In genomic region chrX:10098235-10098819, GRCh38 we compare ENCODE assay signal across 9 cellular contexts. TPM values are rescaled to one million over a fixed set of nuclear protein-coding genes. Genes with fewer than 3 reads are reported as not detected.
DNase-seq lines count a peak whose midpoint lies in the region; ATAC-seq and TF ChIP-seq lines count a peak whose summit lies in the region.
"Had no signal": no experiment of that assay in that cellular context is flagged by ENCODE, and none has a peak within 500 bp of the region (broad histone marks: within the 10 kb centered on the region; RNA-seq: fewer than 3 reads in every experiment).

No MANE protein-coding gene starts in this region.

- H3K27ac ChIP-seq in duodenal mucosa (ENCODE audit: low read depth, low read length), result peak overlapping the region; percentile 62

- peak overlapping the region in 1 of 2 donors; percentile 33 for H3K9ac ChIP-seq in duodenal mucosa (ENCODE audit: low read depth in 1 of 2, low read length in 2 of 2)

- no peaks in the 10 kb centered on the region for H3K27me3 ChIP-seq in duodenal mucosa (ENCODE audit: control insufficient read depth in 1 of 2, insufficient read depth in 2 of 2, low read length in 2 of 2)

- H3K4me3 ChIP-seq in GM12864 (ENCODE audit: low read depth, low read length) (peak overlapping the region; percentile 25; the same call in 1 of the 2 replicates), duodenal mucosa (ENCODE audit: low read depth in 1 of 2, low read length in 2 of 2) (peak overlapping the region; percentile 47 to 63)

- H3K4me1 ChIP-seq in duodenal mucosa (ENCODE audit: control insufficient read depth in 1 of 2, insufficient read depth in 2 of 2, low read length in 2 of 2), result peaks cover 0 to 6% of the 10 kb centered on the region in 2 donors

- DNase-seq in GM12864 (ENCODE audit: low read depth) (peak; percentile 38), T-helper 1 cell (peak in 4 of 5 donors; percentile 23 to 79 (median 42)), kidney tubule cell (ENCODE audit: low spot score) (no peak), dermis blood vessel endothelial cell (no peak), SHP77 (lab: John Stamatoyannopoulos, UW) (no peak)
- DNase-seq in stimulated activated CD8-positive, alpha-beta memory T cell treated with anti-CD3 and anti-CD28 coated beads, Interleukin-4, amount 100 ng/mL, for 4 hours (ENCODE audit: low read depth in 2 of 2, low spot score in 1 of 2), result peak; percentile 8 to 44

- ATAC-seq in GM21786 (IDR thresholded peaks at IDR 0.05; ENCODE audit: unreplicated experiment), result peak; percentile 74
- ATAC-seq: HCT116 had no signal

- H3K9me3 ChIP-seq in duodenal mucosa (ENCODE audit: control insufficient read depth in 1 of 2, low read length in 2 of 2), result no peaks in the 10 kb centered on the region

- H3K36me3 ChIP-seq in duodenal mucosa (ENCODE audit: control insufficient read depth in 1 of 2, insufficient read depth in 2 of 2, low read length in 2 of 2), result peaks cover 0 to 8% of the 10 kb centered on the region in 2 donors

- TF ChIP-seq CTCF in GM12864 (IDR thresholded peaks at IDR 0.05; ENCODE audit: low read depth, low read length, missing control alignments), result no peak

RNA-seq across cellular contexts. Expression of gene CLCN4, which starts 58.4 kb away (rescaled TPM):
- 6.5 and 9.6 TPM in 2 replicates for total RNA-seq in dermis blood vessel endothelial cell

Comparison
In these comparisons a context has a peak if more than half of its experiments do, and no peak if none do; other contexts are left out.
1. DNase-seq: peak in GM12864 (single experiment), T-helper 1 cell (4 of 5) and stimulated activated CD8-positive, alpha-beta memory T cell treated with anti-CD3 and anti-CD28 coated beads, Interleukin-4, amount 100 ng/mL, for 4 hours (2 of 2); none in kidney tubule cell (single experiment), dermis blood vessel endothelial cell (single experiment) and SHP77 (0 of 2).